Comparison of ENCODE assay signal across 8 cellular contexts in genomic region chr12:6492838-6493579, GRCh38.
DNase-seq lines count a peak whose midpoint lies in the region; ATAC-seq lines count a peak whose summit lies in the region.

Gene MRPL51, minus strand, starts transcription at chr12:6493262. Its CDS starts 126 bp downstream, at chr12:6493136.

- ATAC-seq in GM21367 (IDR thresholded peaks at IDR 0.05; ENCODE audit: unreplicated experiment) (peak; percentile 45), memory B cell (ENCODE audit: low read depth) (peak; percentile 79)
- peak; percentile 81 for ATAC-seq in effector memory CD8-positive, alpha-beta T cell (replicated peaks)

- H3K9me3 Mint-ChIP-seq in effector memory CD8-positive, alpha-beta T cell: no peaks in the 10 kb centered on the region
- no peaks in the 10 kb centered on the region for H3K9me3 Mint-ChIP-seq in memory B cell

- no peaks in the 10 kb centered on the region for H3K27me3 Mint-ChIP-seq in effector memory CD8-positive, alpha-beta T cell
- no peaks in the 10 kb centered on the region for H3K27me3 Mint-ChIP-seq in memory B cell

- peaks cover 33% of the 10 kb centered on the region for H3K36me3 Mint-ChIP-seq in effector memory CD8-positive, alpha-beta T cell (ENCODE audit: insufficient read depth)
- H3K36me3 Mint-ChIP-seq in memory B cell: peaks cover 11% of the 10 kb centered on the region

- peak within 1 kb of the TSS; percentile 91 to 92 for H3K4me3 Mint-ChIP-seq in effector memory CD8-positive, alpha-beta T cell
- H3K4me3 Mint-ChIP-seq in memory B cell: peak within 1 kb of the TSS; percentile 97

- peak; percentile 98 for DNase-seq in COLO829 (ENCODE audit: low spot score)
- peak; percentile 13 to 98 (median 94) for DNase-seq in HUDEP-2 (lab: John Stamatoyannopoulos, UW; ENCODE audit: unreplicated experiment in 76 of 76)
- DNase-seq in NOMO-1 treated with dmso at 0.1 percent for 144 hours (lab: John Stamatoyannopoulos, UW; ENCODE audit: unreplicated experiment): peak; percentile 96
- peak; percentile 94 to 96 (median 96) for DNase-seq in activated CD8-positive, alpha-beta memory T cell treated with anti-CD3 and anti-CD28 coated beads for 48 hours (ENCODE audit: low read depth in 2 of 3, low spot score in 2 of 3)
- DNase-seq in effector memory CD8-positive, alpha-beta T cell: peak; percentile 92 to 97 (median 96)
- peak; percentile 82 to 96 for DNase-seq in memory B cell (ENCODE audit: low spot score in 2 of 2)
- peak; percentile 95 for DNase-seq in stimulated activated CD8-positive, alpha-beta memory T cell treated with anti-CD3 and anti-CD28 coated beads, Interleukin-12 subunit alpha, Interleukin-12 subunit beta, amount 100 ng/mL, for 1 hour (ENCODE audit: low read depth)

- peak within 1 kb of the TSS; percentile 93 to 96 for H3K27ac Mint-ChIP-seq in effector memory CD8-positive, alpha-beta T cell
- H3K27ac Mint-ChIP-seq in memory B cell: peak within 1 kb of the TSS; percentile 98

- peaks cover 27 to 28% of the 10 kb centered on the region in 2 donors for H3K4me1 Mint-ChIP-seq in effector memory CD8-positive, alpha-beta T cell (ENCODE audit: low read depth in 2 of 2)
- H3K4me1 Mint-ChIP-seq in memory B cell: peaks cover 14% of the 10 kb centered on the region

Comparison
In these comparisons a context has a peak if more than half of its experiments do, and no peak if none do; other contexts are left out.
1. Peak in every context shown above with its lines: DNase-seq and ATAC-seq.